Comparison of ENCODE assay signal across 1 cellular context in the genomic region with DNA sequence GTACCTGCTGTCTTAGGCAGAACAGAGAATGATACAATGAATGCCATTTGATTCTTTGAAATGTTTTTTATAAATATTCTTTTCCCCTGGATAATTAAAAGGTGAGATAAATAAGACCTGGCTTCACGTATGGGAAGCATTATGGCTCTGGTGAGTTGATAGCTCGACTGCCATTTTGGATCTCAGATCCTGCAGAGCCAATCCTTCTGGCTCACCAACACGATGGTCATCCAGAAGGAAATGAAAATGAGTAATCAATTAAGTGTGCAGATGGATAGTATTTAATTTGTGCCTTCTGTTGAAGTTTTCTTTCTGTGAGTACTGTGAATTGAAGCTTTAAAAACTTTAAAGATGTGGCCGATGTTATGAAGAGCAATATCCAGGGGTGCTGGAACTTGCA.
TF ChIP-seq lines count a peak whose summit lies in the region.

No MANE protein-coding gene starts in this region.

TF ChIP-seq in H1, 55 proteins besides CTCF, POLR2A, EP300 and RAD21:
- no peak for TF ChIP-seq GABPA (IDR thresholded peaks at IDR 0.05; ENCODE audit: borderline replicate concordance, insufficient read depth, low read length)
- TF ChIP-seq TAF7 (optimal IDR thresholded peaks at IDR 0.05; ENCODE audit: borderline replicate concordance, low read depth, low read length) = no peak
- no peak for TF ChIP-seq TEAD4 (IDR thresholded peaks at IDR 0.05; ENCODE audit: low read depth, low read length)
- no peak for TF ChIP-seq SRF (IDR thresholded peaks at IDR 0.05; ENCODE audit: low read depth, low read length)
- no peak for TF ChIP-seq ASH2L (IDR thresholded peaks at IDR 0.05; ENCODE audit: low read length)
- peak; percentile 65; the same call in 1 of the 2 replicates for TF ChIP-seq YY1 (IDR thresholded peaks at IDR 0.05; ENCODE audit: low read depth, low read length)
- no peak for TF ChIP-seq CTBP2 (IDR thresholded peaks at IDR 0.05; ENCODE audit: borderline replicate concordance, insufficient read depth, insufficient read length, low read length)
TF ChIP-seq in H1: peak in this region for 1.
